17 cellular contexts compared by ENCODE assay signal in the genomic region with DNA sequence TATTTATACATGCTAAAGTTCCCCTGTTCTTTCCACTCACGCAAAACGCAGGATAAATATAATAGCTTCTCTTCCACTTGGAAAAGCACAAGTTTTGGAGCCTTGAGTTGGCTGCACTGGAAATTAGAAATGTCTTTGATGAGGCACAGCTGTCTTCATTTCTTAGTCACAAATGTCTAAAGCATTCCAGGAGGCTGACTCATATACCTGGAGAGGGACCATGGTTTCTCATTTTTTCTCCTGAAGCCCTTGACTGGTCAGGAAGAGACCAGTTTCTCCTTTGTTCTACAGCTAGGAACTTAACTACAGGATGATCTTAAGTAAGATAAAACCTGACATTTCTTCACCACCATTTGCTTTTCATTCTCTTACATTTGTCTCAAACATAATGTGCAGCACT. TPM values are rescaled to one million over a fixed set of nuclear protein-coding genes. Genes with fewer than 3 reads are reported as not detected.
DNase-seq lines count a peak whose midpoint lies in the region; ATAC-seq lines count a peak whose summit lies in the region.
"Had no signal": no experiment of that assay in that cellular context is flagged by ENCODE, and none has a peak within 500 bp of the region (broad histone marks: within the 10 kb centered on the region; RNA-seq: fewer than 3 reads in every experiment).

No MANE protein-coding gene starts in this region.

- H3K4me2 ChIP-seq in Karpas-422 (ENCODE audit: low read depth, low read length, poor library complexity, severe bottlenecking) = no peak overlapping the region

- DNase-seq in HCEC 1CT = peak; percentile 81
- peak; percentile 43 for DNase-seq in RKO (ENCODE audit: low spot score)
- DNase-seq in epithelial cell of prostate (ENCODE audit: low read depth, low spot score) = no peak
- DNase-seq in myocyte (ENCODE audit: low read depth) = peak; percentile 58
- DNase-seq in Karpas-422 = no peak
- DNase-seq in posterior cingulate gyrus = no peak
- no peak for DNase-seq in SIG-M5 (lab: John Stamatoyannopoulos, UW)
- DNase-seq: activated CD8-positive, alpha-beta T cell treated with anti-CD3 and anti-CD28 coated beads, Interleukin-2, amount 10 ng/mL, durations not matched to agents 7 days and 5 days; activated naive CD4-positive, alpha-beta T cell; COR-L47; gastrocnemius medialis; NCI-H2029 treated with DMSO at 0.1 percent for 48 hours; stimulated activated CD4-positive, alpha-beta T cell treated with anti-CD3 and anti-CD28 coated beads, Interleukin-12 subunit alpha, Interleukin-12 subunit beta, amount 100 ng/mL, for 4 hours; transverse colon had no signal

- H3K9me2 ChIP-seq in Karpas-422 (replicated peaks; ENCODE audit: insufficient read depth, low read length) = no peaks in the 10 kb centered on the region

- H3K4me1 ChIP-seq in Karpas-422 (ENCODE audit: low read length) = no peaks in the 10 kb centered on the region
- H3K4me1 ChIP-seq: gastrocnemius medialis, transverse colon had no signal

- no peaks in the 10 kb centered on the region for H3K27me3 ChIP-seq in Karpas-422 (ENCODE audit: low read length)
- H3K27me3 ChIP-seq: gastrocnemius medialis had no signal

- H3K27ac ChIP-seq in epithelial cell of prostate (peak overlapping the region; percentile 41), Karpas-422 (ENCODE audit: low read length) (no peak overlapping the region)
- H3K27ac ChIP-seq: gastrocnemius medialis, neutrophil, transverse colon had no signal

- H4K20me1 ChIP-seq in Karpas-422 (ENCODE audit: insufficient read depth, low read depth, low read length) = no peaks in the 10 kb centered on the region

- no peaks in the 10 kb centered on the region for H3K9me3 ChIP-seq in Karpas-422 (ENCODE audit: low read length)
- H3K9me3 ChIP-seq: gastrocnemius medialis, neutrophil, transverse colon had no signal

- no peak overlapping the region for H3K9ac ChIP-seq in Karpas-422 (ENCODE audit: low read length)

- intact Hi-C loops in posterior cingulate gyrus (cut with DNase I) = no loop called here

- ATAC-seq in GM21619 (IDR thresholded peaks at IDR 0.05; ENCODE audit: unreplicated experiment) = no peak
- ATAC-seq: activated CD8-positive, alpha-beta T cell treated with anti-CD3 and anti-CD28 coated beads, Interleukin-2, amount 10 ng/mL, durations not matched to agents 7 days and 5 days; GM12878 had no signal

- H2AFZ ChIP-seq in Karpas-422 (ENCODE audit: low read length) = no peak overlapping the region

- H3K4me3 ChIP-seq in Karpas-422 (ENCODE audit: low read length) = no peak overlapping the region
- H3K4me3 ChIP-seq: gastrocnemius medialis, GM12878, transverse colon had no signal

- H3K36me3 ChIP-seq in Karpas-422 (ENCODE audit: insufficient read depth, low read length) = peaks cover 17% of the 10 kb centered on the region
- H3K36me3 ChIP-seq: transverse colon had no signal

- H3K79me2 ChIP-seq in Karpas-422 (ENCODE audit: low read length) = no peaks in the 10 kb centered on the region

RNA-seq across cellular contexts. Expression of gene MTX3, which starts 16.2 kb away (rescaled TPM):
- total RNA-seq in myocyte = 32.0 and 40.1 TPM in 2 replicates
- 7.2 TPM for polyA plus RNA-seq in myocyte (2012)
- total RNA-seq in Karpas-422 (2014; rRNA removed; shearing (Covaris generic); ENCODE audit: low replicate concordance) = 9.5 and 19.3 TPM in 2 replicates

Comparison
In these comparisons a context has a peak if more than half of its experiments do, and no peak if none do; other contexts are left out.
1. DNase-seq: peak in HCEC 1CT (single experiment), RKO (single experiment) and myocyte (single experiment); none in epithelial cell of prostate (single experiment), Karpas-422 (single experiment), posterior cingulate gyrus (0 of 10) and SIG-M5 (single experiment).